Comparison of ENCODE assay signal across 8 cellular contexts in the genomic region with DNA sequence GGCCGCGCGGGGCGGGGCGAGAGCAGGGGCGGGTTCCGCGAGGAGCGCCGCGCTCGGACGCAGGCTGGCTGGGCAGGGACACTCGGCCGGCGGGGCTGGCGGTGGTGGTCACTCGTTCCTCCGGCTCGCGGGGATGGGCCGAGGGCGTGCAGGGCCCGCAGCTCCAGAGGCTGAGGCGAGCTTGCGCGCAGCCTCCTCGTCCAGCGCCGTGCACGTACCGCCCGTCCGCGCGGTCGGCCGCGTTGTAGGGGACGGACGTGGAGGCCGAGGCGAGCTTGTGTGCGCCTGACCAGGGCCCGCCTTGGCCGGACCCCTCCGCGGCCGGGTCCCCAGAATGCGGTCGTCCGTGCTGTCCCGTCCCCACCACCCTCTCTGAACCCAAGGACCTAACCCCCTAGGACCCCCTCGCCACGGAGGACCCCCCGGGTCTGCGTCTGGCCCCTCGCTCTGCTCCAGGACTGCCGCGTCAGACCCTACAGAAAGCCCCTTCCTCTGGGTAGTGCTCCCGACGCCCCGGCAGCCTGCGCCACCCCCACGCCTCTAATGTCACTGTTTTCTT. TPM values are rescaled to one million over a fixed set of nuclear protein-coding genes. Genes with fewer than 3 reads are reported as not detected.
DNase-seq lines count a peak whose midpoint lies in the region; ATAC-seq, FAIRE-seq and TF ChIP-seq lines count a peak whose summit lies in the region.

No MANE protein-coding gene starts in this region.

- no peak overlapping the region for H3K27ac ChIP-seq in cardiac muscle cell
- peak overlapping the region in 1 of 2 donors; percentile 13 for H3K27ac ChIP-seq in aorta (ENCODE audit: low read depth in 1 of 2, low read length in 2 of 2)

- peaks cover 20% of the 10 kb centered on the region for H3K27me3 Mint-ChIP-seq in mesothelial cell of epicardium (ENCODE audit: low read depth)

- DNase-seq in cardiac muscle cell (ENCODE audit: low read depth in 1 of 2, low spot score in 1 of 2) (no peak), cardiac septum (ENCODE audit: low spot score) (no peak), bronchial epithelial cell (ENCODE audit: low read depth) (no peak), mesothelial cell of epicardium (ENCODE audit: low spot score in 2 of 2, unreplicated experiment in 2 of 2) (no peak), aorta (no peak), GF-D8 (lab: John Stamatoyannopoulos, UW) (no peak)

- H3K27me3 ChIP-seq in cardiac muscle cell (no peaks in the 10 kb centered on the region), bronchial epithelial cell (ENCODE audit: control insufficient read depth, insufficient read depth, low read length) (no peaks in the 10 kb centered on the region), aorta (ENCODE audit: control insufficient read depth in 1 of 2, insufficient read depth in 2 of 2, low read length in 1 of 2) (no peaks in the 10 kb centered on the region)

- WGBS in aorta, 2 donors: 6 to 8% methylated on average over 51 to 65 of the region's 65 CpGs

- peaks cover 12% of the 10 kb centered on the region for H3K4me1 Mint-ChIP-seq in mesothelial cell of epicardium

- no peaks in the 10 kb centered on the region for H3K9me3 Mint-ChIP-seq in mesothelial cell of epicardium

- TF ChIP-seq CTCF in cardiac muscle cell (IDR thresholded peaks at IDR 0.05; ENCODE audit: low read depth, low read length): no peak
- TF ChIP-seq CTCF in bronchial epithelial cell (IDR thresholded peaks at IDR 0.05; ENCODE audit: insufficient read depth, low read length, severe bottlenecking): no peak
- no peak for TF ChIP-seq CTCF in mesothelial cell of epicardium (IDR thresholded peaks at IDR 0.05; ENCODE audit: unreplicated experiment)

- no peaks in the 10 kb centered on the region for H3K9me3 ChIP-seq in cardiac muscle cell (ENCODE audit: low read depth)
- H3K9me3 ChIP-seq in aorta (ENCODE audit: control insufficient read depth, low read length): no peaks in the 10 kb centered on the region

- no peaks in the 10 kb centered on the region for H3K36me3 ChIP-seq in cardiac muscle cell
- no peaks in the 10 kb centered on the region for H3K36me3 ChIP-seq in bronchial epithelial cell (ENCODE audit: control insufficient read depth, insufficient read depth, low read length)
- no peaks in the 10 kb centered on the region for H3K36me3 ChIP-seq in aorta (ENCODE audit: control insufficient read depth in 1 of 2, insufficient read depth in 2 of 2, low read length in 1 of 2)

- peaks cover 5% of the 10 kb centered on the region for H3K4me1 ChIP-seq in cardiac muscle cell (ENCODE audit: low read depth)
- no peaks in the 10 kb centered on the region for H3K4me1 ChIP-seq in aorta (ENCODE audit: control insufficient read depth in 1 of 2, insufficient read depth in 2 of 2, low read length in 2 of 2)

- H3K36me3 Mint-ChIP-seq in mesothelial cell of epicardium: no peaks in the 10 kb centered on the region

- FAIRE-seq in bronchial epithelial cell (lab: Jason Lieb, UNC): no peak

- intact Hi-C loops in cardiac septum (cut with DNase I): loop anchor here (2.0 to 5.0 kb wide), 2 partner anchors 131 to 217 kb away; a partner anchor contains a TSS
- intact Hi-C loops in aorta (cut with DNase I): loop anchor here in 1 of 2 donors (5.0 kb wide), 1 partner anchor 131 kb away; a partner anchor contains a TSS

- peak overlapping the region; percentile 37 for H3K4me3 Mint-ChIP-seq in mesothelial cell of epicardium

- no peak overlapping the region for H3K27ac Mint-ChIP-seq in mesothelial cell of epicardium

- H3K4me3 ChIP-seq in cardiac muscle cell: peak overlapping the region; percentile 37
- peak overlapping the region; percentile 35 for H3K4me3 ChIP-seq in bronchial epithelial cell (ENCODE audit: low read depth, low read length)
- peak overlapping the region; percentile 24 to 33 for H3K4me3 ChIP-seq in aorta (ENCODE audit: low read length in 2 of 2)

- no peak for ATAC-seq in aorta (ENCODE audit: low FRiP score)
- no peak for ATAC-seq in HG03342 (IDR thresholded peaks at IDR 0.05; ENCODE audit: unreplicated experiment)
- no peak for ATAC-seq in HG02938 (IDR thresholded peaks at IDR 0.05; ENCODE audit: unreplicated experiment)

RNA-seq across cellular contexts. Expression of a gene that starts 0.6 kb away (rescaled TPM):
- total RNA-seq in cardiac muscle cell (12.2 and 22.4 TPM in 2 replicates), cardiac septum (9.6 TPM), bronchial epithelial cell (0.13 and 0.26 TPM in 2 replicates), mesothelial cell of epicardium (17.2 to 18.4 TPM (median 17.8 TPM) in 3 replicates), aorta (1 to 10 TPM; 4.7 to 9.1 TPM)
- polyA plus RNA-seq in cardiac muscle cell (20.4 and 39.8 TPM in 2 replicates), aorta (1 to 10 TPM; 2.0 to 4.8 TPM)
